In the genomic region with DNA sequence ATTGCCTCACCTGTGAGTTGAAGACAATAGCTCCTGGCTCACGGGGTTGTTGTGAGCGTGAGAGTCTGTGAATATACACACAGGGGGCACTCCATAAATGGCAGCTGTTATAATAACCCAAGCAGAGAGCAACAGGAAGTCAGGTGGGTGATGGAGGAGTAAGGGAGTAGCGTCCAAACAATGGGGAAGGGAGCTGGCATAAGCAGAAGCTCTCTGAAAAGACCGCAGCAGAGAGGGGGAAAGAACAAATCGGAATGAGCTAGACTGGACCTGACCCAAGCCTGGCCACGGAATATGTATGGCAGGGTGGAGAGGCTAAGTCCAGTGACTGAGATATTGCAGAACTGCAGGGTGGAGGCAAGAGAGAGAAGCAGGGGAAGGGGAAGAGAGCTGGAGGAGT, we compare ENCODE assay signal across 1 cellular context.
TF ChIP-seq lines count a peak whose summit lies in the region.

No MANE protein-coding gene starts in this region.

TF ChIP-seq in GM23338, 12 proteins besides CTCF, POLR2A, EP300 and RAD21 (continued from another document):
- TF ChIP-seq, protein P1, sequence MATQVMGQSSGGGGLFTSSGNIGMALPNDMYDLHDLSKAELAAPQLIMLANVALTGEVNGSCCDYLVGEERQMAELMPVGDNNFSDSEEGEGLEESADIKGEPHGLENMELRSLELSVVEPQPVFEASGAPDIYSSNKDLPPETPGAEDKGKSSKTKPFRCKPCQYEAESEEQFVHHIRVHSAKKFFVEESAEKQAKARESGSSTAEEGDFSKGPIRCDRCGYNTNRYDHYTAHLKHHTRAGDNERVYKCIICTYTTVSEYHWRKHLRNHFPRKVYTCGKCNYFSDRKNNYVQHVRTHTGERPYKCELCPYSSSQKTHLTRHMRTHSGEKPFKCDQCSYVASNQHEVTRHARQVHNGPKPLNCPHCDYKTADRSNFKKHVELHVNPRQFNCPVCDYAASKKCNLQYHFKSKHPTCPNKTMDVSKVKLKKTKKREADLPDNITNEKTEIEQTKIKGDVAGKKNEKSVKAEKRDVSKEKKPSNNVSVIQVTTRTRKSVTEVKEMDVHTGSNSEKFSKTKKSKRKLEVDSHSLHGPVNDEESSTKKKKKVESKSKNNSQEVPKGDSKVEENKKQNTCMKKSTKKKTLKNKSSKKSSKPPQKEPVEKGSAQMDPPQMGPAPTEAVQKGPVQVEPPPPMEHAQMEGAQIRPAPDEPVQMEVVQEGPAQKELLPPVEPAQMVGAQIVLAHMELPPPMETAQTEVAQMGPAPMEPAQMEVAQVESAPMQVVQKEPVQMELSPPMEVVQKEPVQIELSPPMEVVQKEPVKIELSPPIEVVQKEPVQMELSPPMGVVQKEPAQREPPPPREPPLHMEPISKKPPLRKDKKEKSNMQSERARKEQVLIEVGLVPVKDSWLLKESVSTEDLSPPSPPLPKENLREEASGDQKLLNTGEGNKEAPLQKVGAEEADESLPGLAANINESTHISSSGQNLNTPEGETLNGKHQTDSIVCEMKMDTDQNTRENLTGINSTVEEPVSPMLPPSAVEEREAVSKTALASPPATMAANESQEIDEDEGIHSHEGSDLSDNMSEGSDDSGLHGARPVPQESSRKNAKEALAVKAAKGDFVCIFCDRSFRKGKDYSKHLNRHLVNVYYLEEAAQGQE (IDR thresholded peaks at IDR 0.05; ENCODE audit: unreplicated experiment) = no peak
- TF ChIP-seq, protein P2, sequence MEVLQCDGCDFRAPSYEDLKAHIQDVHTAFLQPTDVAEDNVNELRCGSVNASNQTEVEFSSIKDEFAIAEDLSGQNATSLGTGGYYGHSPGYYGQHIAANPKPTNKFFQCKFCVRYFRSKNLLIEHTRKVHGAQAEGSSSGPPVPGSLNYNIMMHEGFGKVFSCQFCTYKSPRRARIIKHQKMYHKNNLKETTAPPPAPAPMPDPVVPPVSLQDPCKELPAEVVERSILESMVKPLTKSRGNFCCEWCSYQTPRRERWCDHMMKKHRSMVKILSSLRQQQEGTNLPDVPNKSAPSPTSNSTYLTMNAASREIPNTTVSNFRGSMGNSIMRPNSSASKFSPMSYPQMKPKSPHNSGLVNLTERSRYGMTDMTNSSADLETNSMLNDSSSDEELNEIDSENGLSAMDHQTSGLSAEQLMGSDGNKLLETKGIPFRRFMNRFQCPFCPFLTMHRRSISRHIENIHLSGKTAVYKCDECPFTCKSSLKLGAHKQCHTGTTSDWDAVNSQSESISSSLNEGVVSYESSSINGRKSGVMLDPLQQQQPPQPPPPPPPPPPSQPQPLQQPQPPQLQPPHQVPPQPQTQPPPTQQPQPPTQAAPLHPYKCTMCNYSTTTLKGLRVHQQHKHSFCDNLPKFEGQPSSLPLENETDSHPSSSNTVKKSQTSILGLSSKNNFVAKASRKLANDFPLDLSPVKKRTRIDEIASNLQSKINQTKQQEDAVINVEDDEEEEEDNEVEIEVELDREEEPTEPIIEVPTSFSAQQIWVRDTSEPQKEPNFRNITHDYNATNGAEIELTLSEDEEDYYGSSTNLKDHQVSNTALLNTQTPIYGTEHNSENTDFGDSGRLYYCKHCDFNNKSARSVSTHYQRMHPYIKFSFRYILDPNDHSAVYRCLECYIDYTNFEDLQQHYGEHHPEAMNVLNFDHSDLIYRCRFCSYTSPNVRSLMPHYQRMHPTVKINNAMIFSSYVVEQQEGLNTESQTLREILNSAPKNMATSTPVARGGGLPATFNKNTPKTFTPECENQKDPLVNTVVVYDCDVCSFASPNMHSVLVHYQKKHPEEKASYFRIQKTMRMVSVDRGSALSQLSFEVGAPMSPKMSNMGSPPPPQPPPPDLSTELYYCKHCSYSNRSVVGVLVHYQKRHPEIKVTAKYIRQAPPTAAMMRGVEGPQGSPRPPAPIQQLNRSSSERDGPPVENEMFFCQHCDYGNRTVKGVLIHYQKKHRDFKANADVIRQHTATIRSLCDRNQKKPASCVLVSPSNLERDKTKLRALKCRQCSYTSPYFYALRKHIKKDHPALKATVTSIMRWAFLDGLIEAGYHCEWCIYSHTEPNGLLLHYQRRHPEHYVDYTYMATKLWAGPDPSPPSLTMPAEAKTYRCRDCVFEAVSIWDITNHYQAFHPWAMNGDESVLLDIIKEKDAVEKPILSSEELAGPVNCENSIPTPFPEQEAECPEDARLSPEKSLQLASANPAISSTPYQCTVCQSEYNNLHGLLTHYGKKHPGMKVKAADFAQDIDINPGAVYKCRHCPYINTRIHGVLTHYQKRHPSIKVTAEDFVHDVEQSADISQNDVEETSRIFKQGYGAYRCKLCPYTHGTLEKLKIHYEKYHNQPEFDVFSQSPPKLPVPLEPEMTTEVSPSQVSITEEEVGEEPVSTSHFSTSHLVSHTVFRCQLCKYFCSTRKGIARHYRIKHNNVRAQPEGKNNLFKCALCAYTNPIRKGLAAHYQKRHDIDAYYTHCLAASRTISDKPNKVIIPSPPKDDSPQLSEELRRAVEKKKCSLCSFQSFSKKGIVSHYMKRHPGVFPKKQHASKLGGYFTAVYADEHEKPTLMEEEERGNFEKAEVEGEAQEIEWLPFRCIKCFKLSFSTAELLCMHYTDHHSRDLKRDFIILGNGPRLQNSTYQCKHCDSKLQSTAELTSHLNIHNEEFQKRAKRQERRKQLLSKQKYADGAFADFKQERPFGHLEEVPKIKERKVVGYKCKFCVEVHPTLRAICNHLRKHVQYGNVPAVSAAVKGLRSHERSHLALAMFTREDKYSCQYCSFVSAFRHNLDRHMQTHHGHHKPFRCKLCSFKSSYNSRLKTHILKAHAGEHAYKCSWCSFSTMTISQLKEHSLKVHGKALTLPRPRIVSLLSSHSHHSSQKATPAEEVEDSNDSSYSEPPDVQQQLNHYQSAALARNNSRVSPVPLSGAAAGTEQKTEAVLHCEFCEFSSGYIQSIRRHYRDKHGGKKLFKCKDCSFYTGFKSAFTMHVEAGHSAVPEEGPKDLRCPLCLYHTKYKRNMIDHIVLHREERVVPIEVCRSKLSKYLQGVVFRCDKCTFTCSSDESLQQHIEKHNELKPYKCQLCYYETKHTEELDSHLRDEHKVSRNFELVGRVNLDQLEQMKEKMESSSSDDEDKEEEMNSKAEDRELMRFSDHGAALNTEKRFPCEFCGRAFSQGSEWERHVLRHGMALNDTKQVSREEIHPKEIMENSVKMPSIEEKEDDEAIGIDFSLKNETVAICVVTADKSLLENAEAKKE (CRISPR knock-in tag; IDR thresholded peaks at IDR 0.05) = no peak
- TF ChIP-seq POLR2AphosphoS5 (IDR thresholded peaks at IDR 0.05; ENCODE audit: low read depth) = no peak
- no peak for TF ChIP-seq STAT1 (IDR thresholded peaks at IDR 0.05; ENCODE audit: unreplicated experiment)
